Comparison of ENCODE assay signal across 19 cellular contexts in genomic region chr4:108889696-108890475, GRCh38.
"Had no signal": no experiment of that assay in that cellular context is flagged by ENCODE, and none has a peak within 500 bp of the region (broad histone marks: within the 10 kb centered on the region; RNA-seq: fewer than 3 reads in every experiment).

No MANE protein-coding gene starts in this region.

- H3K4me3 ChIP-seq: esophagus muscularis mucosa, prostate gland, upper lobe of right lung had no signal

- H3K27ac Mint-ChIP-seq: activated CD4-positive, alpha-beta memory T cell treated with anti-CD3 and anti-CD28 coated beads for 36 hours; activated naive CD8-positive, alpha-beta T cell; dendritic cell treated with granulocyte-macrophage colony-stimulating factor and Interleukin-4, amounts not matched to agents 40 ng/mL and 50 ng/mL, for 4 days; naive thymus-derived CD4-positive, alpha-beta T cell; stimulated activated naive CD8-positive, alpha-beta T cell treated with anti-CD3 and anti-CD28 coated beads, Interleukin-15, Interleukin-2, amounts not matched to agents 100 ng/mL and 50 ng/mL, for 24 hours had no signal

- H3K4me1 ChIP-seq: esophagus muscularis mucosa, prostate gland, upper lobe of right lung had no signal

- H3K36me3 Mint-ChIP-seq: activated CD4-positive, alpha-beta memory T cell treated with anti-CD3 and anti-CD28 coated beads for 36 hours; activated naive CD8-positive, alpha-beta T cell; naive thymus-derived CD4-positive, alpha-beta T cell had no signal

- H3K27me3 ChIP-seq: esophagus muscularis mucosa, foreskin keratinocyte, upper lobe of right lung had no signal

- H3K4me3 Mint-ChIP-seq: activated CD4-positive, alpha-beta memory T cell treated with anti-CD3 and anti-CD28 coated beads for 36 hours; activated naive CD8-positive, alpha-beta T cell; dendritic cell treated with granulocyte-macrophage colony-stimulating factor and Interleukin-4, amounts not matched to agents 40 ng/mL and 50 ng/mL, for 4 days; naive thymus-derived CD4-positive, alpha-beta T cell; stimulated activated naive CD8-positive, alpha-beta T cell treated with anti-CD3 and anti-CD28 coated beads, Interleukin-15, Interleukin-2, amounts not matched to agents 100 ng/mL and 50 ng/mL, for 24 hours had no signal

- H3K9me3 Mint-ChIP-seq: activated CD4-positive, alpha-beta memory T cell treated with anti-CD3 and anti-CD28 coated beads for 36 hours; dendritic cell treated with granulocyte-macrophage colony-stimulating factor and Interleukin-4, amounts not matched to agents 40 ng/mL and 50 ng/mL, for 4 days; naive thymus-derived CD4-positive, alpha-beta T cell; stimulated activated naive CD8-positive, alpha-beta T cell treated with anti-CD3 and anti-CD28 coated beads, Interleukin-15, Interleukin-2, amounts not matched to agents 100 ng/mL and 50 ng/mL, for 24 hours had no signal

- H3K9me3 ChIP-seq: esophagus muscularis mucosa, prostate gland, upper lobe of right lung had no signal

- DNase-seq: activated CD4-positive, alpha-beta memory T cell treated with anti-CD3 and anti-CD28 coated beads for 36 hours; activated CD4-positive, alpha-beta T cell treated with anti-CD3 and anti-CD28 coated beads for 1 hour; activated gamma-delta T cell; activated T-cell treated with anti-CD3 and anti-CD28 coated beads, Interleukin-2, amount 50 U/mL, for 48 hours; amygdala; cerebellar nuclear complex; foreskin keratinocyte; islet precursor cell; midbrain; naive thymus-derived CD4-positive, alpha-beta T cell; occipital lobe; stimulated activated CD4-positive, alpha-beta T cell treated with anti-CD3 and anti-CD28 coated beads, Interleukin-4, amount 100 ng/mL, for 24 hours; upper lobe of right lung had no signal

- H3K27me3 Mint-ChIP-seq: dendritic cell treated with granulocyte-macrophage colony-stimulating factor and Interleukin-4, amounts not matched to agents 40 ng/mL and 50 ng/mL, for 4 days had no signal

- H3K36me3 ChIP-seq: esophagus muscularis mucosa, prostate gland, upper lobe of right lung had no signal

- H3K27ac ChIP-seq: esophagus muscularis mucosa, foreskin keratinocyte, prostate gland, upper lobe of right lung had no signal

- ATAC-seq: foreskin keratinocyte; naive thymus-derived CD4-positive, alpha-beta T cell; sciatic nerve; upper lobe of right lung had no signal
